23 cellular contexts compared by ENCODE assay signal in the genomic region with DNA sequence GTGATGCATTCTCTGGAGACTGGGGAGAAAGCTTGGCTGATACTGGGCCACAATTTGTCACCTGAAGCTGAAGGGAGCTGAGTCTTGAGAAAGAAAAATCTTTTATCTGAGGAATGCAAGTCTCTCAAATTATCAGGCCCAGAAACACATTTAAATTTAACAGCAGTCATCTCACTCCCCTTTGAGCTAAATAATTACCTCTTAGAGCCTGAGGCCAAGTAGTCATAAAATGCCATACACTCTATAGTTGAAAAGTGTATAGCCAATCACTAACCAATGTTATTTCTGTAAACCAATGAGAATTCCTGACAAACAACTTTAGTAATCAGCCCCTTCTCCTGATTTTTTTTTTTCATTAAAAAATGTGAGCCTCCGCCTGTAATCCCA. TPM values are rescaled to one million over a fixed set of nuclear protein-coding genes. Genes with fewer than 3 reads are reported as not detected.
DNase-seq lines count a peak whose midpoint lies in the region; ATAC-seq and TF ChIP-seq lines count a peak whose summit lies in the region.
"Had no signal": no experiment of that assay in that cellular context is flagged by ENCODE, and none has a peak within 500 bp of the region (broad histone marks: within the 10 kb centered on the region; RNA-seq: fewer than 3 reads in every experiment).

No MANE protein-coding gene starts in this region.

- no peak overlapping the region for H3K4me3 Mint-ChIP-seq in activated CD8-positive, alpha-beta T cell treated with anti-CD3 and anti-CD28 coated beads for 36 hours
- no peak overlapping the region for H3K4me3 Mint-ChIP-seq in activated CD8-positive, alpha-beta T cell treated with anti-CD3 and anti-CD28 coated beads, Interleukin-2, amount 10 ng/mL, durations not matched to agents 7 days and 5 days
- no peak overlapping the region for H3K4me3 Mint-ChIP-seq in GM23338
- H3K4me3 Mint-ChIP-seq in activated naive CD8-positive, alpha-beta T cell treated with anti-CD3 and anti-CD28 coated beads for 36 hours = no peak overlapping the region
- H3K4me3 Mint-ChIP-seq: activated B cell treated with CpG ODN at 0.5 μM for 24 hours; central memory CD8-positive, alpha-beta T cell; T-helper 1 cell treated with Interleukin-12 subunit alpha and Interleukin-12 subunit beta and Interleukin-4 antibody, amounts not matched to agents 30 μg/mL and 1 μg/mL, for 36 hours had no signal

- peak overlapping the region; percentile 52 for H2BK5ac ChIP-seq in trophoblast cell (ENCODE audit: low read depth, low read length, poor library complexity)

- H3K9me2 ChIP-seq in GM23338 (ENCODE audit: insufficient read depth) = peaks cover 7% of the 10 kb centered on the region; the same call in 1 of the 2 replicates
- no peaks in the 10 kb centered on the region for H3K9me2 ChIP-seq in MM.1S (replicated peaks; ENCODE audit: insufficient read depth, low read length)

- intact Hi-C loops in activated CD8-positive, alpha-beta T cell treated with anti-CD3 and anti-CD28 coated beads for 36 hours (cut with micrococcal nuclease) = no loop called here

- H3K4me1 ChIP-seq in GM23338 (ENCODE audit: insufficient read depth) (peaks cover 23% of the 10 kb centered on the region), trophoblast cell (ENCODE audit: control insufficient read depth in 1 of 2, insufficient read depth in 2 of 2, low read length in 2 of 2) (peaks cover 9 to 11% of the 10 kb centered on the region in 2 experiments), MM.1S (ENCODE audit: low read length) (peaks cover 11% of the 10 kb centered on the region)
- H3K4me1 ChIP-seq: BLaER1, uterus had no signal

- no peaks in the 10 kb centered on the region for H3K36me3 Mint-ChIP-seq in activated CD8-positive, alpha-beta T cell treated with anti-CD3 and anti-CD28 coated beads for 36 hours (ENCODE audit: low read depth)
- no peaks in the 10 kb centered on the region for H3K36me3 Mint-ChIP-seq in activated CD8-positive, alpha-beta T cell treated with anti-CD3 and anti-CD28 coated beads, Interleukin-2, amount 10 ng/mL, durations not matched to agents 7 days and 5 days (ENCODE audit: low read depth)
- H3K36me3 Mint-ChIP-seq in GM23338 (ENCODE audit: low read depth) = no peaks in the 10 kb centered on the region
- no peaks in the 10 kb centered on the region for H3K36me3 Mint-ChIP-seq in activated naive CD8-positive, alpha-beta T cell treated with anti-CD3 and anti-CD28 coated beads for 36 hours

- H3K4me2 ChIP-seq in GM23338 (no peak overlapping the region), trophoblast cell (ENCODE audit: low read length) (no peak overlapping the region), MM.1S (ENCODE audit: low read depth, low read length) (no peak overlapping the region)
- H3K4me2 ChIP-seq: BLaER1, hepatocyte had no signal

- DNase-seq in activated CD8-positive, alpha-beta T cell treated with anti-CD3 and anti-CD28 coated beads for 36 hours = no peak
- DNase-seq in activated CD8-positive, alpha-beta T cell treated with anti-CD3 and anti-CD28 coated beads, Interleukin-2, amount 10 ng/mL, durations not matched to agents 7 days and 5 days = no peak
- DNase-seq in GM23338 (ENCODE audit: low spot score) (no peak), trophoblast cell (peak; percentile 23 to 85), ecto neural progenitor cell (ENCODE audit: low spot score) (no peak), MM.1S (no peak)
- DNase-seq in activated naive CD8-positive, alpha-beta T cell treated with anti-CD3 and anti-CD28 coated beads for 36 hours = no peak
- DNase-seq: activated B cell treated with CpG ODN at 0.5 μM for 24 hours, activated gamma-delta T cell treated with Interleukin-2 at 50 U/mL for 16 hours, aorta, EL, left ventricle myocardium superior, NCI-H187, PC-3, retina, uterus had no signal

- no CpG with 5 or more reads among the region's 1 CpG for WGBS in trophoblast cell (ENCODE audit: extremely low coverage, insufficient coverage, insufficient read length)

- H2BK120ac ChIP-seq in trophoblast cell (ENCODE audit: insufficient read depth, low read length, poor library complexity) = peak overlapping the region; percentile 72

- no peaks in the 10 kb centered on the region for H3K9me3 Mint-ChIP-seq in activated CD8-positive, alpha-beta T cell treated with anti-CD3 and anti-CD28 coated beads for 36 hours
- H3K9me3 Mint-ChIP-seq in activated CD8-positive, alpha-beta T cell treated with anti-CD3 and anti-CD28 coated beads, Interleukin-2, amount 10 ng/mL, durations not matched to agents 7 days and 5 days (ENCODE audit: insufficient read depth) = no peaks in the 10 kb centered on the region
- H3K9me3 Mint-ChIP-seq in GM23338 = no peaks in the 10 kb centered on the region
- no peaks in the 10 kb centered on the region for H3K9me3 Mint-ChIP-seq in activated naive CD8-positive, alpha-beta T cell treated with anti-CD3 and anti-CD28 coated beads for 36 hours
- H3K9me3 Mint-ChIP-seq: activated B cell treated with CpG ODN at 0.5 μM for 24 hours; central memory CD8-positive, alpha-beta T cell; T-helper 1 cell treated with Interleukin-12 subunit alpha and Interleukin-12 subunit beta and Interleukin-4 antibody, amounts not matched to agents 30 μg/mL and 1 μg/mL, for 36 hours had no signal

- no peak overlapping the region for H3K23ac ChIP-seq in trophoblast cell (ENCODE audit: low read length)

- TF ChIP-seq CTCF in activated CD8-positive, alpha-beta T cell treated with anti-CD3 and anti-CD28 coated beads for 36 hours (IDR thresholded peaks at IDR 0.05) = no peak
- TF ChIP-seq CTCF in GM23338 (conservative IDR thresholded peaks at IDR 0.05; ENCODE audit: low read depth in 2 of 2) (no peak), MM.1S (IDR thresholded peaks at IDR 0.05; ENCODE audit: low read length) (no peak)

- H4K12ac ChIP-seq in trophoblast cell (ENCODE audit: low read depth, low read length) = no peak overlapping the region

- H4K91ac ChIP-seq in trophoblast cell (ENCODE audit: low read depth, low read length) = peak overlapping the region; percentile 76

- POLR2A ChIA-PET in activated CD8-positive, alpha-beta T cell treated with anti-CD3 and anti-CD28 coated beads for 36 hours (lab: Charles Lee) = no interaction called here
- POLR2A ChIA-PET in activated CD8-positive, alpha-beta T cell treated with anti-CD3 and anti-CD28 coated beads, Interleukin-2, amount 10 ng/mL, durations not matched to agents 7 days and 5 days (lab: Charles Lee) = no interaction called here

- H4K20me1 ChIP-seq in GM23338 (replicated peaks; ENCODE audit: insufficient read depth) = no peaks in the 10 kb centered on the region
- no peaks in the 10 kb centered on the region for H4K20me1 ChIP-seq in MM.1S (ENCODE audit: insufficient read depth, low read length)
- H4K20me1 ChIP-seq: BLaER1 had no signal

- H3K18ac ChIP-seq in trophoblast cell (ENCODE audit: low read length) = peak overlapping the region; percentile 92

- H3F3A ChIP-seq in GM23338 (replicated peaks; ENCODE audit: low read depth) (no peaks in the 10 kb centered on the region), MM.1S (ENCODE audit: insufficient read depth, low read length) (no peaks in the 10 kb centered on the region)

- no peaks in the 10 kb centered on the region for H3K27me3 ChIP-seq in GM23338 (ENCODE audit: insufficient read depth)
- no peaks in the 10 kb centered on the region for H3K27me3 ChIP-seq in trophoblast cell (ENCODE audit: insufficient read depth, low read length)
- H3K27me3 ChIP-seq in MM.1S (replicated peaks; ENCODE audit: insufficient read depth, low read length) = no peaks in the 10 kb centered on the region
- H3K27me3 ChIP-seq: BLaER1, foreskin keratinocyte, hepatocyte, uterus had no signal

- no peak for ATAC-seq in activated CD8-positive, alpha-beta T cell treated with anti-CD3 and anti-CD28 coated beads for 36 hours
- no peak for ATAC-seq in activated CD8-positive, alpha-beta T cell treated with anti-CD3 and anti-CD28 coated beads, Interleukin-2, amount 10 ng/mL, durations not matched to agents 7 days and 5 days
- ATAC-seq in GM23338 (no peak), HG02759 (IDR thresholded peaks at IDR 0.05; ENCODE audit: unreplicated experiment) (no peak)
- ATAC-seq: A549, foreskin keratinocyte, left ventricle myocardium superior, PC-3 had no signal

- peak overlapping the region; percentile 62 for H3K27ac Mint-ChIP-seq in activated CD8-positive, alpha-beta T cell treated with anti-CD3 and anti-CD28 coated beads for 36 hours
- H3K27ac Mint-ChIP-seq in activated CD8-positive, alpha-beta T cell treated with anti-CD3 and anti-CD28 coated beads, Interleukin-2, amount 10 ng/mL, durations not matched to agents 7 days and 5 days = no peak overlapping the region
- H3K27ac Mint-ChIP-seq in GM23338 = no peak overlapping the region
- H3K27ac Mint-ChIP-seq in activated naive CD8-positive, alpha-beta T cell treated with anti-CD3 and anti-CD28 coated beads for 36 hours = peak overlapping the region; percentile 67
- H3K27ac Mint-ChIP-seq: activated B cell treated with CpG ODN at 0.5 μM for 24 hours; T-helper 1 cell treated with Interleukin-12 subunit alpha and Interleukin-12 subunit beta and Interleukin-4 antibody, amounts not matched to agents 30 μg/mL and 1 μg/mL, for 36 hours had no signal

- H3K27me3 Mint-ChIP-seq in activated CD8-positive, alpha-beta T cell treated with anti-CD3 and anti-CD28 coated beads for 36 hours = no peaks in the 10 kb centered on the region
- no peaks in the 10 kb centered on the region for H3K27me3 Mint-ChIP-seq in activated CD8-positive, alpha-beta T cell treated with anti-CD3 and anti-CD28 coated beads, Interleukin-2, amount 10 ng/mL, durations not matched to agents 7 days and 5 days (ENCODE audit: low read depth)
- no peaks in the 10 kb centered on the region for H3K27me3 Mint-ChIP-seq in GM23338 (ENCODE audit: insufficient read depth, low read depth, poor library complexity)
- peaks cover under 1% of the 10 kb centered on the region for H3K27me3 Mint-ChIP-seq in activated naive CD8-positive, alpha-beta T cell treated with anti-CD3 and anti-CD28 coated beads for 36 hours
- H3K27me3 Mint-ChIP-seq: activated B cell treated with CpG ODN at 0.5 μM for 24 hours; central memory CD8-positive, alpha-beta T cell had no signal

- H3K4me3 ChIP-seq in GM23338 (no peak overlapping the region), trophoblast cell (ENCODE audit: low read depth, low read length) (no peak overlapping the region), MM.1S (ENCODE audit: low read length) (no peak overlapping the region)
- H3K4me3 ChIP-seq: A549, BLaER1, hepatocyte, uterus had no signal

- H2AK5ac ChIP-seq in trophoblast cell (ENCODE audit: low read length) = peak overlapping the region; percentile 89

- H3K79me2 ChIP-seq in GM23338 (replicated peaks; ENCODE audit: insufficient read depth) = no peaks in the 10 kb centered on the region
- peaks cover 3% of the 10 kb centered on the region for H3K79me2 ChIP-seq in trophoblast cell (ENCODE audit: control insufficient read depth, insufficient read depth, low read length, poor library complexity)
- H3K79me2 ChIP-seq in MM.1S (ENCODE audit: low read length) = no peaks in the 10 kb centered on the region
- H3K79me2 ChIP-seq: hepatocyte had no signal

- H3K4ac ChIP-seq in trophoblast cell (ENCODE audit: low read depth, low read length) = no peak overlapping the region

- H2AFZ ChIP-seq in GM23338 = peak overlapping the region; percentile 19; the same call in 1 of the 2 replicates
- H2AFZ ChIP-seq in trophoblast cell (ENCODE audit: insufficient read depth, low read length, poor library complexity) = no peak overlapping the region
- H2AFZ ChIP-seq in MM.1S (ENCODE audit: low read length) = no peak overlapping the region
- H2AFZ ChIP-seq: hepatocyte had no signal

- H3K14ac ChIP-seq in trophoblast cell (ENCODE audit: low read length) = peak overlapping the region; percentile 94

- peaks cover 3% of the 10 kb centered on the region for H3K79me1 ChIP-seq in trophoblast cell (ENCODE audit: low read length)

- H3K9ac ChIP-seq in trophoblast cell (ENCODE audit: low read length) (no peak overlapping the region), MM.1S (ENCODE audit: low read length) (no peak overlapping the region)
- H3K9ac ChIP-seq: BLaER1 had no signal

- peaks cover 12% of the 10 kb centered on the region for H3K4me1 Mint-ChIP-seq in activated CD8-positive, alpha-beta T cell treated with anti-CD3 and anti-CD28 coated beads for 36 hours (ENCODE audit: low read depth)
- no peaks in the 10 kb centered on the region for H3K4me1 Mint-ChIP-seq in activated CD8-positive, alpha-beta T cell treated with anti-CD3 and anti-CD28 coated beads, Interleukin-2, amount 10 ng/mL, durations not matched to agents 7 days and 5 days (ENCODE audit: low read depth)
- peaks cover 12% of the 10 kb centered on the region for H3K4me1 Mint-ChIP-seq in GM23338
- peaks cover 9% of the 10 kb centered on the region for H3K4me1 Mint-ChIP-seq in activated naive CD8-positive, alpha-beta T cell treated with anti-CD3 and anti-CD28 coated beads for 36 hours
- H3K4me1 Mint-ChIP-seq: activated B cell treated with CpG ODN at 0.5 μM for 24 hours; central memory CD8-positive, alpha-beta T cell had no signal

- H3K9me3 ChIP-seq in trophoblast cell (ENCODE audit: insufficient read depth, low read depth, low read length) = no peaks in the 10 kb centered on the region
- no peaks in the 10 kb centered on the region for H3K9me3 ChIP-seq in MM.1S (replicated peaks; ENCODE audit: insufficient read depth, low read length)
- H3K9me3 ChIP-seq: A549, BLaER1, uterus had no signal

- H3K27ac ChIP-seq in GM23338 (ENCODE audit: low read depth) (no peak overlapping the region), trophoblast cell (ENCODE audit: low read depth, low read length) (no peak overlapping the region), MM.1S (ENCODE audit: low read length) (no peak overlapping the region)
- H3K27ac ChIP-seq: A549, BLaER1, foreskin keratinocyte, hepatocyte had no signal

- peak overlapping the region; percentile 99 for H2BK12ac ChIP-seq in trophoblast cell (ENCODE audit: low read length)

- CTCF ChIA-PET in activated CD8-positive, alpha-beta T cell treated with anti-CD3 and anti-CD28 coated beads for 36 hours (lab: Charles Lee) = no interaction called here
- CTCF ChIA-PET in activated CD8-positive, alpha-beta T cell treated with anti-CD3 and anti-CD28 coated beads, Interleukin-2, amount 10 ng/mL, durations not matched to agents 7 days and 5 days (lab: Charles Lee) = no interaction called here

- H4K8ac ChIP-seq in trophoblast cell (ENCODE audit: low read depth, low read length) = peak overlapping the region; percentile 71

- H3K36me3 ChIP-seq in GM23338 (ENCODE audit: insufficient read depth) (no peaks in the 10 kb centered on the region), trophoblast cell (ENCODE audit: control insufficient read depth in 1 of 2, insufficient read depth in 2 of 2, low read length in 2 of 2) (no peaks in the 10 kb centered on the region), MM.1S (replicated peaks; ENCODE audit: insufficient read depth, low read length) (no peaks in the 10 kb centered on the region)
- H3K36me3 ChIP-seq: BLaER1, uterus had no signal

RNA-seq across cellular contexts. Expression of gene DAPK1, which starts 32.7 kb away (rescaled TPM):
- 1 to 10 TPM; 1.7 to 2.1 TPM for total RNA-seq in activated CD8-positive, alpha-beta T cell treated with anti-CD3 and anti-CD28 coated beads for 36 hours
- under 1 TPM; 0.29 to 0.47 TPM for total RNA-seq in activated CD8-positive, alpha-beta T cell treated with anti-CD3 and anti-CD28 coated beads, Interleukin-2, amount 10 ng/mL, durations not matched to agents 7 days and 5 days
- total RNA-seq in GM23338 (2014; rRNA removed; shearing (Covaris generic)) = 109 and 134 TPM in 2 replicates
- polyA plus RNA-seq in GM23338 (2016; fragmentation: Nextera tagmentation; extraction: Ambion mirVana) = 32.2 and 37.0 TPM in 2 replicates
- 1 to 10 TPM; 1.6 to 1.9 TPM for total RNA-seq in activated naive CD8-positive, alpha-beta T cell treated with anti-CD3 and anti-CD28 coated beads for 36 hours
- 19.7 and 20.7 TPM in 2 replicates for polyA plus RNA-seq in trophoblast cell (2013)
- total RNA-seq: PC-3 had no signal

Comparison
In these comparisons a context has a peak if more than half of its experiments do, and no peak if none do; other contexts are left out.
1. H3K27ac Mint-ChIP-seq: peak in activated CD8-positive, alpha-beta T cell treated with anti-CD3 and anti-CD28 coated beads for 36 hours (single experiment) and activated naive CD8-positive, alpha-beta T cell treated with anti-CD3 and anti-CD28 coated beads for 36 hours (single experiment); none in activated CD8-positive, alpha-beta T cell treated with anti-CD3 and anti-CD28 coated beads, Interleukin-2, amount 10 ng/mL, durations not matched to agents 7 days and 5 days (single experiment) and GM23338 (single experiment).
2. DNase-seq: peak in trophoblast cell (2 of 2); none in activated CD8-positive, alpha-beta T cell treated with anti-CD3 and anti-CD28 coated beads for 36 hours (single experiment), activated CD8-positive, alpha-beta T cell treated with anti-CD3 and anti-CD28 coated beads, Interleukin-2, amount 10 ng/mL, durations not matched to agents 7 days and 5 days (single experiment), GM23338 (single experiment), activated naive CD8-positive, alpha-beta T cell treated with anti-CD3 and anti-CD28 coated beads for 36 hours (single experiment), ecto neural progenitor cell (single experiment) and MM.1S (single experiment).
3. RNA of gene DAPK1, which starts 32.7 kb away (total RNA-seq): 109 to 134 TPM in GM23338; 1.7 to 2.1 TPM in activated CD8-positive, alpha-beta T cell treated with anti-CD3 and anti-CD28 coated beads for 36 hours, 1.6 to 1.9 TPM in activated naive CD8-positive, alpha-beta T cell treated with anti-CD3 and anti-CD28 coated beads for 36 hours and 0.29 to 0.47 TPM in activated CD8-positive, alpha-beta T cell treated with anti-CD3 and anti-CD28 coated beads, Interleukin-2, amount 10 ng/mL, durations not matched to agents 7 days and 5 days; every median in the first group is over 10 times any median in the second.